Comparison of ENCODE assay signal across 15 cellular contexts in the genomic region with DNA sequence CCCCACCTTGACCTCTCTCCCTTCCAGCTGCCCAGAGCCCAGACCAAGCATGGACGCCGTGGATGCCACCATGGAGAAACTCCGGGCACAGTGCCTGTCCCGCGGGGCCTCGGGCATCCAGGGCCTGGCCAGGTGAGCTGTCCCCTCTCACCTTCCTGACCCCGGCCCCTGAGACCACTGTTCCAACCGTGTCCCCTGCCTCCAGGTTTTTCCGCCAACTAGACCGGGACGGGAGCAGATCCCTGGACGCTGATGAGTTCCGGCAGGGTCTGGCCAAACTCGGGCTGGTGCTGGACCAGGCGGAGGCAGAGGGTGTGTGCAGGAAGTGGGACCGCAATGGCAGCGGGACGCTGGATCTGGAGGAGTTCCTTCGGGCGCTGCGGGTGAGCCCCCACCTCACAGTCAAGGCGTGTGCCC. TPM values are rescaled to one million over a fixed set of nuclear protein-coding genes. Genes with fewer than 3 reads are reported as not detected.
DNase-seq lines count a peak whose midpoint lies in the region; ATAC-seq and TF ChIP-seq lines count a peak whose summit lies in the region.
"Had no signal": no experiment of that assay in that cellular context is flagged by ENCODE, and none has a peak within 500 bp of the region (broad histone marks: within the 10 kb centered on the region; RNA-seq: fewer than 3 reads in every experiment).

No MANE protein-coding gene starts in this region.

- H3K27me3 ChIP-seq in DND-41 (ENCODE audit: insufficient read depth, low read length, poor library complexity): no peaks in the 10 kb centered on the region
- H3K27me3 ChIP-seq in layer of hippocampus (ENCODE audit: control insufficient read depth, insufficient read depth, low read length): no peaks in the 10 kb centered on the region
- H3K27me3 ChIP-seq in skeletal muscle satellite cell (ENCODE audit: control insufficient read depth, insufficient read depth, low read length): no peaks in the 10 kb centered on the region

- peaks cover 18% of the 10 kb centered on the region; the same call in 1 of the 2 replicates for H4K20me1 ChIP-seq in DND-41 (ENCODE audit: insufficient read depth, low read length)

- ATAC-seq in DND-41 (ENCODE audit: insufficient read depth, low read depth) (peak; percentile 18; the same call in 1 of the 3 replicates), HG03442 (IDR thresholded peaks at IDR 0.05; ENCODE audit: unreplicated experiment) (no peak)

- H3K27ac ChIP-seq in DND-41 (ENCODE audit: low read length) (no peak overlapping the region), angular gyrus (ENCODE audit: low read depth, low read length) (peak overlapping the region; percentile 52), layer of hippocampus (ENCODE audit: low read depth, low read length) (peak overlapping the region; percentile 71)
- H3K27ac ChIP-seq: SK-N-MC had no signal

- H3K36me3 ChIP-seq in DND-41 (ENCODE audit: insufficient read depth, low read length) (peaks cover 48% of the 10 kb centered on the region), skeletal muscle satellite cell (ENCODE audit: insufficient read depth, low read length) (peaks cover 37% of the 10 kb centered on the region)

- H3K4me1 ChIP-seq in DND-41 (ENCODE audit: insufficient read depth, low read length): no peaks in the 10 kb centered on the region
- peaks cover 15% of the 10 kb centered on the region for H3K4me1 ChIP-seq in skeletal muscle satellite cell (ENCODE audit: control insufficient read depth, insufficient read depth, low read length)

- no peak overlapping the region for H3K9ac ChIP-seq in DND-41 (ENCODE audit: low read depth, low read length)
- H3K9ac ChIP-seq in skeletal muscle satellite cell (ENCODE audit: low read depth, low read length): peak overlapping the region; percentile 11

- H3K79me2 ChIP-seq in DND-41 (ENCODE audit: insufficient read depth, low read length): no peaks in the 10 kb centered on the region

- no peak for DNase-seq in DND-41
- no peak for DNase-seq in HK-2 (ENCODE audit: unreplicated experiment)
- DNase-seq in SKM-1 (lab: John Stamatoyannopoulos, UW; ENCODE audit: unreplicated experiment): no peak
- DNase-seq in cerebellar nuclear complex (lab: John Stamatoyannopoulos, UW): no peak
- DNase-seq: activated gamma-delta T cell, foreskin melanocyte, KG1, NCI-H146 had no signal

- H3K9me3 ChIP-seq in DND-41 (ENCODE audit: insufficient read depth, low read length, severe bottlenecking): no peaks in the 10 kb centered on the region
- H3K9me3 ChIP-seq in skeletal muscle satellite cell (replicated peaks; ENCODE audit: low read length): no peaks in the 10 kb centered on the region

- H3K4me2 ChIP-seq in DND-41 (ENCODE audit: insufficient read depth, low read length) (no peak overlapping the region), skeletal muscle satellite cell (ENCODE audit: low read length) (peak overlapping the region; percentile 41)

- H3K4me3 ChIP-seq in DND-41 (ENCODE audit: low read depth in 1 of 2, low read length in 2 of 2): no peak overlapping the region
- no peak overlapping the region for H3K4me3 ChIP-seq in skeletal muscle satellite cell (ENCODE audit: low read length)
- H3K4me3 ChIP-seq: SK-N-MC had no signal

- TF ChIP-seq CTCF in DND-41 (IDR thresholded peaks at IDR 0.05; ENCODE audit: borderline replicate concordance, extremely low read depth, low read length, poor library complexity, severe bottlenecking): no peak

- no peak overlapping the region for H2AFZ ChIP-seq in DND-41 (ENCODE audit: low read depth, low read length)

RNA-seq across cellular contexts. Expression of a gene that starts 0.3 kb away (rescaled TPM):
- total RNA-seq in skeletal muscle satellite cell (2012; rRNA removed): 2.6 and 6.1 TPM in 2 replicates

RNA-seq across cellular contexts. Expression of a gene that starts 9.7 kb away (rescaled TPM):
- total RNA-seq in skeletal muscle satellite cell (2012; rRNA removed): 3.1 and 3.3 TPM in 2 replicates

RNA-seq across cellular contexts. Expression of a gene that starts 10.8 kb away (rescaled TPM):
- 330 and 417 TPM in 2 replicates for total RNA-seq in skeletal muscle satellite cell (2012; rRNA removed)

RNA-seq across cellular contexts. Expression of a gene that starts 44.0 kb away (rescaled TPM):
- not detected in 2 replicates for total RNA-seq in skeletal muscle satellite cell (2012; rRNA removed)
- total RNA-seq: activated CD8-positive, alpha-beta memory T cell treated with anti-CD3 and anti-CD28 coated beads for 36 hours; posterior vena cava had no signal
